ENCODE assay signal across 20 cellular contexts in genomic region chr2:81598437-81598836, GRCh38.
"Had no signal": no experiment of that assay in that cellular context is flagged by ENCODE, and none has a peak within 500 bp of the region (broad histone marks: within the 10 kb centered on the region; RNA-seq: fewer than 3 reads in every experiment).

No MANE protein-coding gene starts in this region.

- H3K27me3 ChIP-seq: ascending aorta, colonic mucosa, tibial artery, uterus had no signal

- H3K27ac ChIP-seq: ascending aorta, colonic mucosa, left ventricle myocardium inferior, tibial artery, uterus had no signal

- H3K4me3 ChIP-seq: ascending aorta, colonic mucosa, left ventricle myocardium inferior, tibial artery, uterus had no signal

- DNase-seq: activated CD4-positive, alpha-beta T cell treated with anti-CD3 and anti-CD28 coated beads, Interleukin-2, amount 10 ng/mL, durations not matched to agents 24 days and 14 days; activated CD4-positive, CD25-positive, alpha-beta regulatory T cell; activated CD8-positive, alpha-beta T cell treated with anti-CD3 and anti-CD28 coated beads for 36 hours; activated naive CD4-positive, alpha-beta T cell treated with anti-CD3 and anti-CD28 coated beads, Interleukin-2, amount 50 U/mL, for 16 hours; activated T-cell treated with anti-CD3 and anti-CD28 coated beads, Interleukin-2, amount 50 U/mL, for 24 hours; colonic mucosa; foreskin melanocyte; glutamatergic neuron; hypothalamus; islet precursor cell; left ventricle myocardium inferior; mammary epithelial cell; midbrain; retina; stimulated activated CD4-positive, alpha-beta T cell treated with anti-CD3 and anti-CD28 coated beads, Interleukin-2, amount 100 ng/mL, for 24 hours; stimulated activated naive CD8-positive, alpha-beta T cell treated with anti-CD3 and anti-CD28 coated beads, Interleukin-15, Interleukin-2, amounts not matched to agents 100 U/mL and 50 U/mL, for 24 hours; substantia nigra; tibial artery; uterus had no signal

- H3K36me3 ChIP-seq: ascending aorta, colonic mucosa, left ventricle myocardium inferior, tibial artery, uterus had no signal

- H3K4me1 ChIP-seq: ascending aorta, colonic mucosa, left ventricle myocardium inferior, tibial artery, uterus had no signal

- H3K9me3 ChIP-seq: ascending aorta, colonic mucosa, tibial artery, uterus had no signal
